16 cellular contexts compared by ENCODE assay signal in the genomic region with DNA sequence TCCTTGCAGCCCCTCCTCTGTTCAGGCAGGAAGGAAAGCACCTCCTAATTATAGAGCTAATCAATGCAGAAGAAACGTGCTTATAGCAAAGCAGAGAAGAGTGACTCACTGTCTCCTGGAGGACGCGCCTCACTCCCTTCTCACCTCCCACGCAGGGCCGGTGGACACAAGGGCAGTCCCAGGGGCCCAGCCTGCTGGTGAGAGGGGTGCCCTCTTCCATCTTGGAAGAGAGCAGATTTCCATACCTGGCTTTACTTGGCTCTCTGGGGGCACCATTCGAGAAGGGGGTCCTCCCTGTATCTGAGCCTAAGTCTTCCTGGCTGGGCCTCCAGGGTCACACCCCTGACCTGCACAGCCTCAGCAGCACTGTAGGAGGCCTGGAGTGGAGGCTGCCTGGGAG. TPM values are rescaled to one million over a fixed set of nuclear protein-coding genes. Genes with fewer than 3 reads are reported as not detected.
DNase-seq lines count a peak whose midpoint lies in the region; ATAC-seq, FAIRE-seq and TF ChIP-seq lines count a peak whose summit lies in the region.
"Had no signal": no experiment of that assay in that cellular context is flagged by ENCODE, and none has a peak within 500 bp of the region (broad histone marks: within the 10 kb centered on the region; RNA-seq: fewer than 3 reads in every experiment).

No MANE protein-coding gene starts in this region.

- H3K79me2 ChIP-seq in GM12878 (ENCODE audit: control insufficient read depth, insufficient read depth, low read length), result no peaks in the 10 kb centered on the region

- no peaks in the 10 kb centered on the region for H3K27me3 Mint-ChIP-seq in stimulated activated naive CD8-positive, alpha-beta T cell treated with anti-CD3 and anti-CD28 coated beads, Interleukin-15, amount 100 ng/mL, for 72 hours
- peaks cover 11% of the 10 kb centered on the region for H3K27me3 Mint-ChIP-seq in endothelial cell (ENCODE audit: unreplicated experiment)
- H3K27me3 Mint-ChIP-seq: activated naive CD4-positive, alpha-beta T cell treated with anti-CD3 and anti-CD28 coated beads, Interleukin-2, amount 50 U/mL, for 24 hours had no signal

- H3K9me3 Mint-ChIP-seq in stimulated activated naive CD8-positive, alpha-beta T cell treated with anti-CD3 and anti-CD28 coated beads, Interleukin-15, amount 100 ng/mL, for 72 hours, result no peaks in the 10 kb centered on the region
- no peaks in the 10 kb centered on the region for H3K9me3 Mint-ChIP-seq in endothelial cell (ENCODE audit: unreplicated experiment)
- H3K9me3 Mint-ChIP-seq: activated naive CD4-positive, alpha-beta T cell treated with anti-CD3 and anti-CD28 coated beads, Interleukin-2, amount 50 U/mL, for 24 hours had no signal

- no peaks in the 10 kb centered on the region; a peak in 1 of 4 replicates for H3K27me3 ChIP-seq in GM12878 (replicated peaks in 1 of 2; ENCODE audit: control insufficient read depth in 2 of 2, insufficient read depth in 2 of 2, low read length in 1 of 2)
- H3K27me3 ChIP-seq in SJCRH30, result no peaks in the 10 kb centered on the region
- H3K27me3 ChIP-seq: pancreas had no signal

- peak; percentile 32 for DNase-seq in stimulated activated naive CD8-positive, alpha-beta T cell treated with anti-CD3 and anti-CD28 coated beads, Interleukin-15, Interleukin-2, amounts not matched to agents 100 U/mL and 50 U/mL, for 24 hours
- DNase-seq in stimulated activated naive CD8-positive, alpha-beta T cell treated with anti-CD3 and anti-CD28 coated beads, Interleukin-15, amount 100 ng/mL, for 72 hours, result no peak
- DNase-seq in GM12878 (ENCODE audit: low read depth, low spot score) (no peak), kidney (peak; percentile 61), SJCRH30 (no peak), middle frontal gyrus (ENCODE audit: extremely low spot score, low spot score) (no peak), endothelial cell (ENCODE audit: low spot score) (no peak)
- DNase-seq in activated CD4-positive, CD25-positive, alpha-beta regulatory T cell treated with anti-CD3 and anti-CD28 coated beads, Interleukin-2, amount 50 U/mL, for 72 hours, result no peak
- DNase-seq: KBM-7, NCI-H1694, RPMI8226 had no signal

- H3K4me1 ChIP-seq in GM12878 (ENCODE audit: control insufficient read depth, insufficient read depth, low read length) (no peaks in the 10 kb centered on the region), kidney (ENCODE audit: control insufficient read depth in 1 of 2, insufficient read depth in 1 of 2, low read depth in 1 of 2, low read length in 2 of 2) (no peaks in the 10 kb centered on the region), SJCRH30 (no peaks in the 10 kb centered on the region)
- H3K4me1 ChIP-seq: pancreas had no signal

- no peak overlapping the region for H2AFZ ChIP-seq in GM12878 (ENCODE audit: control insufficient read depth, low read depth, low read length)

- H3K4me1 Mint-ChIP-seq in stimulated activated naive CD8-positive, alpha-beta T cell treated with anti-CD3 and anti-CD28 coated beads, Interleukin-15, amount 100 ng/mL, for 72 hours, result peaks cover 10% of the 10 kb centered on the region
- H3K4me1 Mint-ChIP-seq in endothelial cell (ENCODE audit: unreplicated experiment), result no peaks in the 10 kb centered on the region
- H3K4me1 Mint-ChIP-seq: activated naive CD4-positive, alpha-beta T cell treated with anti-CD3 and anti-CD28 coated beads, Interleukin-2, amount 50 U/mL, for 24 hours had no signal

- H3K9me3 ChIP-seq in GM12878 (replicated peaks; ENCODE audit: control insufficient read depth, insufficient read depth, low read length), result no peaks in the 10 kb centered on the region
- H3K9me3 ChIP-seq in kidney (ENCODE audit: control insufficient read depth in 1 of 2, low read length in 2 of 2), result no peaks in the 10 kb centered on the region
- H3K9me3 ChIP-seq in SJCRH30 (replicated peaks), result no peaks in the 10 kb centered on the region
- H3K9me3 ChIP-seq: esophagus muscularis mucosa, mucosa of descending colon, pancreas had no signal

- no peak overlapping the region for H3K4me2 ChIP-seq in GM12878 (ENCODE audit: control insufficient read depth, insufficient read depth)

- FAIRE-seq in GM12878 (lab: Jason Lieb, UNC) (no peak), kidney (lab: Jason Lieb, UNC) (no peak)
- FAIRE-seq: colon, pancreas had no signal

- no peak overlapping the region for H3K4me3 Mint-ChIP-seq in stimulated activated naive CD8-positive, alpha-beta T cell treated with anti-CD3 and anti-CD28 coated beads, Interleukin-15, amount 100 ng/mL, for 72 hours
- H3K4me3 Mint-ChIP-seq in endothelial cell (ENCODE audit: unreplicated experiment), result no peak overlapping the region
- H3K4me3 Mint-ChIP-seq: activated naive CD4-positive, alpha-beta T cell treated with anti-CD3 and anti-CD28 coated beads, Interleukin-2, amount 50 U/mL, for 24 hours had no signal

- no peak overlapping the region for H3K4me3 ChIP-seq in GM12878
- no peak overlapping the region for H3K4me3 ChIP-seq in kidney (ENCODE audit: low read length in 2 of 2)
- H3K4me3 ChIP-seq in SJCRH30, result no peak overlapping the region
- H3K4me3 ChIP-seq: esophagus muscularis mucosa, mucosa of descending colon, pancreas had no signal

- H3K9ac ChIP-seq in GM12878 (ENCODE audit: control insufficient read depth, insufficient read depth, low read length) (no peak overlapping the region), kidney (ENCODE audit: low read length in 2 of 2) (no peak overlapping the region)

- no peak for TF ChIP-seq RAD21 in GM12878 (IDR thresholded peaks at IDR 0.05; ENCODE audit: insufficient read depth, low read depth, low read length)

- SMC1A ChIA-PET in GM12878 (lab: Charles Lee; ENCODE audit: uncharacterized antibody, unreplicated experiment), result interaction anchor here (1.3 kb wide), 1 partner anchor 10 kb away, joined by 4 read pairs; no protein-coding TSS in a partner anchor

- TF ChIP-seq POLR2A in GM12878 (IDR thresholded peaks at IDR 0.05; ENCODE audit: low read depth, low read length), result no peak

- 3% methylated on average over 6 of the region's 6 CpGs for WGBS in GM12878 (ENCODE audit: insufficient coverage, insufficient replicate concordance, low lambda C conversion rate, missing lambda C conversion rate)

- peak; percentile 34 for ATAC-seq in stimulated activated naive CD8-positive, alpha-beta T cell treated with anti-CD3 and anti-CD28 coated beads, Interleukin-15, Interleukin-2, amounts not matched to agents 100 U/mL and 50 U/mL, for 24 hours
- ATAC-seq in stimulated activated naive CD8-positive, alpha-beta T cell treated with anti-CD3 and anti-CD28 coated beads, Interleukin-15, amount 100 ng/mL, for 72 hours, result no peak
- ATAC-seq in GM12878, result no peak
- ATAC-seq: mucosa of descending colon had no signal

- in situ Hi-C loops in GM12878 (cut with MboI), result loop anchor here (25.0 kb wide), 1 partner anchor 151 kb away; the partner anchor contains the start of gene FXYD4

- H3K36me3 ChIP-seq in GM12878 (ENCODE audit: control insufficient read depth in 2 of 2, insufficient read depth in 2 of 2, low read length in 1 of 2) (no peaks in the 10 kb centered on the region), kidney (ENCODE audit: control insufficient read depth in 1 of 2, insufficient read depth in 2 of 2, low read length in 2 of 2) (no peaks in the 10 kb centered on the region), SJCRH30 (no peaks in the 10 kb centered on the region)
- H3K36me3 ChIP-seq: esophagus muscularis mucosa, pancreas had no signal

- no peak for TF ChIP-seq CTCF in GM12878 (IDR thresholded peaks at IDR 0.05 in 2 of 3, conservative IDR thresholded peaks at IDR 0.05 in 1 of 3; ENCODE audit: control insufficient read depth in 2 of 3, extremely low read depth in 1 of 3, insufficient read depth in 1 of 3, low read depth in 3 of 3, low read length in 3 of 3)
- TF ChIP-seq CTCF in kidney (IDR thresholded peaks at IDR 0.05; ENCODE audit: borderline replicate concordance, extremely low read depth, insufficient read depth), result no peak
- no peak for TF ChIP-seq CTCF in endothelial cell (IDR thresholded peaks at IDR 0.05; ENCODE audit: unreplicated experiment)

- no peaks in the 10 kb centered on the region for H4K20me1 ChIP-seq in GM12878 (ENCODE audit: control insufficient read depth, insufficient read depth)

- CTCF ChIA-PET in GM12878 (lab: Yijun Ruan, JAX), result interaction anchor here (0.8 kb wide), 1 partner anchor 9 kb away, joined by 4 read pairs; no protein-coding TSS in a partner anchor

- H3K27ac ChIP-seq in GM12878 (ENCODE audit: control insufficient read depth, insufficient read depth) (no peak overlapping the region), kidney (ENCODE audit: low read depth in 2 of 2, low read length in 2 of 2) (no peak overlapping the region), SJCRH30 (no peak overlapping the region)
- H3K27ac ChIP-seq: esophagus muscularis mucosa, pancreas had no signal

- intact Hi-C loops in GM12878 (cut with micrococcal nuclease; ENCODE audit: unreplicated experiment) (no loop called here), kidney (cut with DNase I) (no loop called here)

- RAD21 ChIA-PET in GM12878 (lab: Charles Lee; ENCODE audit: unreplicated experiment), result no interaction called here

- H3K36me3 Mint-ChIP-seq in endothelial cell (ENCODE audit: low read depth, unreplicated experiment), result no peaks in the 10 kb centered on the region
- H3K36me3 Mint-ChIP-seq: activated naive CD4-positive, alpha-beta T cell treated with anti-CD3 and anti-CD28 coated beads, Interleukin-2, amount 50 U/mL, for 24 hours had no signal

- POLR2A ChIA-PET in GM12878 (lab: Charles Lee), result no interaction called here

- no peak for TF ChIP-seq EP300 in GM12878 (IDR thresholded peaks at IDR 0.05; ENCODE audit: borderline replicate concordance in 1 of 2, control insufficient read depth in 1 of 2, low read depth in 2 of 2, low read length in 2 of 2)

- no peak overlapping the region for H3K27ac Mint-ChIP-seq in stimulated activated naive CD8-positive, alpha-beta T cell treated with anti-CD3 and anti-CD28 coated beads, Interleukin-15, amount 100 ng/mL, for 72 hours
- H3K27ac Mint-ChIP-seq in endothelial cell (ENCODE audit: unreplicated experiment), result no peak overlapping the region
- H3K27ac Mint-ChIP-seq: activated naive CD4-positive, alpha-beta T cell treated with anti-CD3 and anti-CD28 coated beads, Interleukin-2, amount 50 U/mL, for 24 hours had no signal

- BruUV-seq in GM12878 (replicated peaks; lab: Mats Ljungman, UMichigan), result no TSS peak

RNA-seq across cellular contexts. Expression of gene RASGEF1A, which starts 55.8 kb away (rescaled TPM):
- not detected in 2 replicates for total RNA-seq in GM12878 (2013; cell fraction: nucleolus; rRNA removed)
- total RNA-seq in GM12878 (2014; rRNA removed), result 3.1 and 4.7 TPM in 2 replicates
- total RNA-seq in GM12878 (2014; rRNA removed; fragmentation: Illumina TruSeq; extraction: Trizol), result 1.8 TPM in 2 replicates
- 2.6 and 2.9 TPM in 2 replicates for total RNA-seq in GM12878 (2021)
- 0.73 TPM for polyA plus RNA-seq in GM12878 (2011; ENCODE audit: low read depth)
- polyA plus RNA-seq in GM12878 (2011; rRNA removed), result 0.10 TPM in 2 replicates
- 0.17 and 0.30 TPM in 2 replicates for polyA plus RNA-seq in GM12878 (2011; cell fraction: cytosol; rRNA removed)
- 0.37 and 0.52 TPM in 2 replicates for polyA plus RNA-seq in GM12878 (2011; cell fraction: nucleus; rRNA removed)
- polyA plus RNA-seq in GM12878 (2012), result 1.8 and 2.1 TPM in 2 replicates
- polyA plus RNA-seq in GM12878 (2014; fragmentation: Illumina TruSeq; extraction: Trizol), result 1.5 and 1.9 TPM in 2 replicates
- under 1 TPM; 0.29 to 0.45 TPM for polyA plus RNA-seq in GM12878 (2014; fragmentation: Nextera tagmentation; extraction: Ambion mirVana)
- polyA plus RNA-seq in GM12878 (2014; rRNA removed), result 3.8 and 4.8 TPM in 2 replicates
- polyA plus RNA-seq in GM12878 (2016; fragmentation: Nextera tagmentation; extraction: Ambion mirVana), result under 1 TPM; 0.82 to 0.84 TPM
- 0.21 and 1.3 TPM in 2 replicates for polyA minus RNA-seq in GM12878 (2011; rRNA and poly(A)+ RNA removed)
- not detected in 2 replicates for polyA minus RNA-seq in GM12878 (2011; cell fraction: cytosol; rRNA and poly(A)+ RNA removed)
- polyA minus RNA-seq in GM12878 (2011; cell fraction: nucleus; rRNA and poly(A)+ RNA removed), result not detected in 2 replicates
- total RNA-seq in kidney, result 3.6 TPM
- polyA plus RNA-seq in kidney (ENCODE audit: insufficient read depth, low read depth, low replicate concordance), result 2.8 TPM
- not detected in 2 replicates for total RNA-seq in SJCRH30 (2014; rRNA removed; shearing (Covaris generic))
- total RNA-seq in endothelial cell (ENCODE audit: unreplicated experiment), result 1.3 TPM

Comparison
In these comparisons a context has a peak if more than half of its experiments do, and no peak if none do; other contexts are left out.
1. DNase-seq: peak in stimulated activated naive CD8-positive, alpha-beta T cell treated with anti-CD3 and anti-CD28 coated beads, Interleukin-15, Interleukin-2, amounts not matched to agents 100 U/mL and 50 U/mL, for 24 hours (single experiment) and kidney (single experiment); none in stimulated activated naive CD8-positive, alpha-beta T cell treated with anti-CD3 and anti-CD28 coated beads, Interleukin-15, amount 100 ng/mL, for 72 hours (0 of 2), GM12878 (single experiment), SJCRH30 (0 of 2), middle frontal gyrus (single experiment), activated CD4-positive, CD25-positive, alpha-beta regulatory T cell treated with anti-CD3 and anti-CD28 coated beads, Interleukin-2, amount 50 U/mL, for 72 hours (single experiment) and endothelial cell (single experiment).